ENCODE assay signal across 21 cellular contexts in the genomic region with DNA sequence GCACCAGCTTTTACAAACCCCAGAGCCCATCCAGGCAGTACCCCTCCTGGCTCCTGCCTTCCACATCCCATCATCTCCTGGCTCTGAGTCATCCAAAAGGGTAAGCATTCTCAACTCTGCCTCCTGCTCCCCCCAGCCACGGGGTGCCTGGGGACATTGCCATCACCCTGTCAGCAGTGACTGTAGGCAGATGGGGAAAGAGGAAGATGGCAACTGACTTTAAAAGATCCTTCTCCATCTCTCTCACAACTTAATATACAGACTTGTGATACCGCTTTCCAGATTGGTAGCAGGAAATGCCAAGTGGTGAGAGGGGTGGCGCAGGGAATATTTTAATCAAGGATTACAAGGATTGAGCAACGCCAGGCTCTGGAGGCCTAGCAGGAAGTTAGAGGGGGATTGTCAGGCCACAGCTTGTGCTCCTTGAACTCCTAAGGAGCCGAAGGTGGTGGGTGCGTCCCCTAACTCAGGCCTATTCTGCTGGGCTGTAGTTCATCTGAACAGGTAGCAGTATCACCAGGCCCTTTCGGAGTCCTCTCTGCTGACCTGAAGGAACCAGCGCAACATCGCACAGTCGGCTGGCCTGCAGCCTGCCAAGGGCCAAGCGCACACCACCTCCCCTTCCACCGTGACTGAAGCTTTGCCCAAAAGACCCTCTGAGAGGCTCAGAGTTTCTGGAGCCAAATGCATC.
DNase-seq lines count a peak whose midpoint lies in the region; ATAC-seq, FAIRE-seq and TF ChIP-seq lines count a peak whose summit lies in the region.
"Had no signal": no experiment of that assay in that cellular context is flagged by ENCODE, and none has a peak within 500 bp of the region (broad histone marks: within the 10 kb centered on the region; RNA-seq: fewer than 3 reads in every experiment).

No MANE protein-coding gene starts in this region.

- H3K4me1 ChIP-seq in Caco-2 = peaks cover 5% of the 10 kb centered on the region

- peaks cover 4% of the 10 kb centered on the region for H3K36me3 Mint-ChIP-seq in Caco-2 (ENCODE audit: insufficient read depth, unreplicated experiment)
- H3K36me3 Mint-ChIP-seq: type B pancreatic cell had no signal

- H3K27me3 ChIP-seq in Caco-2 (replicated peaks; ENCODE audit: control insufficient read depth, insufficient read depth, low read length) (no peaks in the 10 kb centered on the region), bronchial epithelial cell (ENCODE audit: control insufficient read depth, insufficient read depth, low read length) (no peaks in the 10 kb centered on the region)
- H3K27me3 ChIP-seq: cardiac muscle cell, right lobe of liver had no signal

- no peak overlapping the region for H3K4me3 Mint-ChIP-seq in Caco-2 (ENCODE audit: unreplicated experiment)
- H3K4me3 Mint-ChIP-seq: activated naive CD4-positive, alpha-beta T cell treated with anti-CD3 and anti-CD28 coated beads for 36 hours; type B pancreatic cell had no signal

- POLR2A ChIA-PET in Caco-2 (lab: Charles Lee) = no interaction called here

- BruUV-seq in Caco-2 (replicated peaks; lab: Mats Ljungman, UMichigan) = no TSS peak

- intact Hi-C loops in Caco-2 (cut with micrococcal nuclease; ENCODE audit: unreplicated experiment) (loop anchor here (5.0 kb wide), 1 partner anchor 324 kb away; no protein-coding TSS in a partner anchor), left colon (cut with DNase I, micrococcal nuclease) (no loop called here)

- no peaks in the 10 kb centered on the region for H3K9me3 Mint-ChIP-seq in Caco-2 (ENCODE audit: unreplicated experiment)
- H3K9me3 Mint-ChIP-seq: activated naive CD4-positive, alpha-beta T cell treated with anti-CD3 and anti-CD28 coated beads for 36 hours; type B pancreatic cell had no signal

- FAIRE-seq in bronchial epithelial cell (lab: Jason Lieb, UNC) = peak; percentile 13
- FAIRE-seq: GM12878, islet of Langerhans, K562 had no signal

- H3K4me3 ChIP-seq in Caco-2 (ENCODE audit: low read depth, low read length) (no peak overlapping the region), bronchial epithelial cell (ENCODE audit: low read depth, low read length) (no peak overlapping the region)
- H3K4me3 ChIP-seq: cardiac muscle cell, GM12878, K562, PC-9, right lobe of liver had no signal

- TF ChIP-seq CTCF in Caco-2 (IDR thresholded peaks at IDR 0.05; ENCODE audit: insufficient read depth in 1 of 2, low read depth in 1 of 2, low read length in 1 of 2, severe bottlenecking in 1 of 2, unreplicated experiment in 1 of 2) (no peak), bronchial epithelial cell (IDR thresholded peaks at IDR 0.05; ENCODE audit: insufficient read depth, low read length, severe bottlenecking) (no peak)

- peaks cover 7% of the 10 kb centered on the region for H3K4me1 Mint-ChIP-seq in Caco-2 (ENCODE audit: low read depth, unreplicated experiment)

- H3K27me3 Mint-ChIP-seq in Caco-2 (ENCODE audit: insufficient read depth, unreplicated experiment) = no peaks in the 10 kb centered on the region
- H3K27me3 Mint-ChIP-seq: type B pancreatic cell had no signal

- ATAC-seq in left colon = no peak
- no peak for ATAC-seq in activated CD4-positive, CD25-positive, alpha-beta regulatory T cell treated with anti-CD3 and anti-CD28 coated beads, Interleukin-2, amount 50 U/mL, for 24 hours
- no peak for ATAC-seq in GM19455 (IDR thresholded peaks at IDR 0.05; ENCODE audit: unreplicated experiment)
- ATAC-seq: K562, right lobe of liver had no signal

- H3K36me3 ChIP-seq in Caco-2 (ENCODE audit: control insufficient read depth, insufficient read depth, low read length) (no peaks in the 10 kb centered on the region), bronchial epithelial cell (ENCODE audit: control insufficient read depth, insufficient read depth, low read length) (no peaks in the 10 kb centered on the region)
- H3K36me3 ChIP-seq: cardiac muscle cell, neutrophil, right lobe of liver had no signal

- CTCF ChIA-PET in Caco-2 (lab: Charles Lee) = interaction anchor here (0.7 kb wide), 1 partner anchor 923 kb away, joined by 3 read pairs; no protein-coding TSS in a partner anchor

- H3K27ac Mint-ChIP-seq in Caco-2 (ENCODE audit: unreplicated experiment) = peak overlapping the region; percentile 44
- H3K27ac Mint-ChIP-seq: activated naive CD4-positive, alpha-beta T cell treated with anti-CD3 and anti-CD28 coated beads for 36 hours had no signal

- no peak for DNase-seq in Caco-2
- DNase-seq in NCI-H69 (lab: John Stamatoyannopoulos, UW) = peak; percentile 81
- DNase-seq in bronchial epithelial cell (ENCODE audit: low read depth) = peak; percentile 21
- peak; percentile 21 for DNase-seq in medulla oblongata (ENCODE audit: extremely low spot score)
- no peak for DNase-seq in left colon
- DNase-seq in NCI-H446 treated with DMSO at 0.1 percent for 48 hours (lab: John Stamatoyannopoulos, UW) = no peak
- DNase-seq: activated naive CD4-positive, alpha-beta T cell treated with anti-CD3 and anti-CD28 coated beads for 36 hours; DND-41; midbrain; NCI-H446; PC-9; right lobe of liver; stimulated activated CD4-positive, alpha-beta T cell treated with anti-CD3 and anti-CD28 coated beads, Interleukin-2, amount 100 ng/mL, for 48 hours had no signal

- H3K9me3 ChIP-seq in Caco-2 = no peaks in the 10 kb centered on the region
- H3K9me3 ChIP-seq: neutrophil, right lobe of liver had no signal

Comparison
In these comparisons a context has a peak if more than half of its experiments do, and no peak if none do; other contexts are left out.
1. DNase-seq: peak in NCI-H69 (single experiment), bronchial epithelial cell (single experiment) and medulla oblongata (single experiment); none in Caco-2 (0 of 2), left colon (0 of 2) and NCI-H446 treated with DMSO at 0.1 percent for 48 hours (single experiment).